Comparison of ENCODE assay signal across 1 cellular context in genomic region chr1:231226161-231226560, GRCh38.
TF ChIP-seq lines count a peak whose summit lies in the region.

No MANE protein-coding gene starts in this region.

TF ChIP-seq in HepG2, 621 proteins besides CTCF, POLR2A, EP300 and RAD21:
- TF ChIP-seq PATZ1 (CRISPR knock-in tag; IDR thresholded peaks at IDR 0.05) (no peak), ZNF414 (CRISPR knock-in tag; IDR thresholded peaks at IDR 0.05) (no peak), GLMP (CRISPR knock-in tag; IDR thresholded peaks at IDR 0.05; ENCODE audit: borderline replicate concordance) (no peak), SRSF1 (optimal IDR thresholded peaks at IDR 0.05; ENCODE audit: low read depth, low read length) (no peak), SOX13 (IDR thresholded peaks at IDR 0.05) (no peak), SOX13 (CRISPR knock-in tag; conservative IDR thresholded peaks at IDR 0.05 in 1 of 2, IDR thresholded peaks at IDR 0.05 in 1 of 2) (no peak), TSC22D2 (CRISPR knock-in tag; IDR thresholded peaks at IDR 0.05; ENCODE audit: borderline replicate concordance) (no peak), ZNF318 (CRISPR knock-in tag; IDR thresholded peaks at IDR 0.05) (no peak), ZNF788 (CRISPR knock-in tag; IDR thresholded peaks at IDR 0.05; ENCODE audit: borderline replicate concordance) (no peak), ISX (CRISPR knock-in tag; conservative IDR thresholded peaks at IDR 0.05) (no peak), KDM1A (CRISPR knock-in tag; IDR thresholded peaks at IDR 0.05) (no peak)
- TF ChIP-seq, protein P1, sequence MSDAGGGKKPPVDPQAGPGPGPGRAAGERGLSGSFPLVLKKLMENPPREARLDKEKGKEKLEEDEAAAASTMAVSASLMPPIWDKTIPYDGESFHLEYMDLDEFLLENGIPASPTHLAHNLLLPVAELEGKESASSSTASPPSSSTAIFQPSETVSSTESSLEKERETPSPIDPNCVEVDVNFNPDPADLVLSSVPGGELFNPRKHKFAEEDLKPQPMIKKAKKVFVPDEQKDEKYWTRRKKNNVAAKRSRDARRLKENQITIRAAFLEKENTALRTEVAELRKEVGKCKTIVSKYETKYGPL (CRISPR knock-in tag; IDR thresholded peaks at IDR 0.05): no peak
